ENCODE assay signal across 22 cellular contexts in genomic region chr19:32924200-32924599, GRCh38. TPM values are rescaled to one million over a fixed set of nuclear protein-coding genes. Genes with fewer than 3 reads are reported as not detected.
A peak's percentile ranks its signal among the peaks of the same experiment; 100 is the strongest.
DNase-seq lines count a peak whose midpoint lies in the region; ATAC-seq and TF ChIP-seq lines count a peak whose summit lies in the region.
"Had no signal": no experiment of that assay in that cellular context is flagged by ENCODE, and none has a peak within 500 bp of the region (broad histone marks: within the 10 kb centered on the region; RNA-seq: fewer than 3 reads in every experiment).

No MANE protein-coding gene starts in this region.

- TF ChIP-seq CTCF in HEK293 (tag by site-specific recombination; IDR thresholded peaks at IDR 0.05), result no peak
- no peak for TF ChIP-seq CTCF in adrenal gland (IDR thresholded peaks at IDR 0.05)

- no peaks in the 10 kb centered on the region for H3K27me3 Mint-ChIP-seq in naive thymus-derived CD4-positive, alpha-beta T cell
- H3K27me3 Mint-ChIP-seq: activated B cell treated with CpG ODN at 0.5 μM for 24 hours; activated naive CD4-positive, alpha-beta T cell treated with anti-CD3 and anti-CD28 coated beads, Interleukin-2, amount 10 ng/mL, durations not matched to agents 7 days and 5 days; CD4-positive, alpha-beta T cell; memory B cell had no signal

- intact Hi-C loops in adrenal gland (cut with DNase I), result no loop called here
- intact Hi-C loops in naive thymus-derived CD4-positive, alpha-beta T cell (cut with micrococcal nuclease), result no loop called here

- H3K27me3 ChIP-seq in adrenal gland, result no peaks in the 10 kb centered on the region
- H3K27me3 ChIP-seq in naive thymus-derived CD4-positive, alpha-beta T cell (ENCODE audit: control insufficient read depth in 2 of 2, insufficient read depth in 2 of 2, low read length in 2 of 2), result no peaks in the 10 kb centered on the region
- H3K27me3 ChIP-seq: SJSA1 had no signal

- H3K36me3 Mint-ChIP-seq in naive thymus-derived CD4-positive, alpha-beta T cell, result peaks cover 15 to 61% (median 29%) of the 10 kb centered on the region in 5 donors

- H3K27ac Mint-ChIP-seq in naive thymus-derived CD4-positive, alpha-beta T cell, result no peak overlapping the region
- H3K27ac Mint-ChIP-seq: activated B cell treated with CpG ODN at 0.5 μM for 24 hours; activated CD8-positive, alpha-beta T cell treated with anti-CD3 and anti-CD28 coated beads, Interleukin-2, amount 10 ng/mL, durations not matched to agents 7 days and 5 days; activated naive CD4-positive, alpha-beta T cell treated with anti-CD3 and anti-CD28 coated beads, Interleukin-2, amount 10 ng/mL, durations not matched to agents 7 days and 5 days; CD4-positive, alpha-beta T cell; memory B cell; nephron had no signal

- H3K36me3 ChIP-seq in HEK293 (ENCODE audit: control insufficient read depth in 2 of 2, insufficient read depth in 1 of 2, low read length in 2 of 2) (peaks cover 38 to 79% of the 10 kb centered on the region in 2 experiments), adrenal gland (replicated peaks in 1 of 2) (peaks cover 0 to 11% of the 10 kb centered on the region in 2 donors)
- peaks cover 0 to 29% (median 6%) of the 10 kb centered on the region in 3 experiments for H3K36me3 ChIP-seq in naive thymus-derived CD4-positive, alpha-beta T cell (ENCODE audit: control insufficient read depth in 2 of 3, insufficient read depth in 3 of 3, low read length in 3 of 3)

- H3K4me1 ChIP-seq in HEK293 (ENCODE audit: control insufficient read depth, insufficient read depth, low read length) (no peaks in the 10 kb centered on the region), adrenal gland (replicated peaks in 1 of 2) (no peaks in the 10 kb centered on the region)
- no peaks in the 10 kb centered on the region for H3K4me1 ChIP-seq in naive thymus-derived CD4-positive, alpha-beta T cell (ENCODE audit: control insufficient read depth in 2 of 2, insufficient read depth in 2 of 2, low read length in 2 of 2)
- H3K4me1 ChIP-seq: SJSA1 had no signal

- H3K27ac ChIP-seq in HEK293 (ENCODE audit: extremely low read depth, low read depth, low read length) (no peak overlapping the region), adrenal gland (peak overlapping the region in 2 of 5 donors; percentile 40 to 72)
- no peak overlapping the region for H3K27ac ChIP-seq in naive thymus-derived CD4-positive, alpha-beta T cell (ENCODE audit: low read depth, low read length)
- H3K27ac ChIP-seq: SJSA1 had no signal

- POLR2A ChIA-PET in HEK293 (lab: Yijun Ruan, JAX), result no interaction called here
- POLR2A ChIA-PET in naive thymus-derived CD4-positive, alpha-beta T cell (lab: Charles Lee), result no interaction called here

- CTCF ChIA-PET in HEK293 (lab: Yijun Ruan, JAX), result interaction anchor here (0.7 kb wide), 1 partner anchor 582 kb away, joined by 3 read pairs; no protein-coding TSS in a partner anchor
- CTCF ChIA-PET in naive thymus-derived CD4-positive, alpha-beta T cell (lab: Charles Lee), result interaction anchor here (0.6 kb wide), 1 partner anchor 355 kb away, joined by 4 read pairs; no protein-coding TSS in a partner anchor

- H3K4me3 Mint-ChIP-seq in naive thymus-derived CD4-positive, alpha-beta T cell, result no peak overlapping the region
- H3K4me3 Mint-ChIP-seq: activated B cell treated with CpG ODN at 0.5 μM for 24 hours; activated CD8-positive, alpha-beta T cell treated with anti-CD3 and anti-CD28 coated beads, Interleukin-2, amount 10 ng/mL, durations not matched to agents 7 days and 5 days; activated naive CD4-positive, alpha-beta T cell treated with anti-CD3 and anti-CD28 coated beads, Interleukin-2, amount 10 ng/mL, durations not matched to agents 7 days and 5 days; CD4-positive, alpha-beta T cell; memory B cell; nephron had no signal

- H3K4me3 ChIP-seq in HEK293 (ENCODE audit: low read depth, low read length) (no peak overlapping the region), adrenal gland (no peak overlapping the region)
- H3K4me3 ChIP-seq in naive thymus-derived CD4-positive, alpha-beta T cell (ENCODE audit: low read length), result no peak overlapping the region
- H3K4me3 ChIP-seq: SJSA1 had no signal

- H3K9me3 Mint-ChIP-seq in naive thymus-derived CD4-positive, alpha-beta T cell, result peaks cover 5 to 12% (median 8%) of the 10 kb centered on the region in 11 donors

- H3K9me3 ChIP-seq in HEK293 (ENCODE audit: control insufficient read depth, insufficient read depth, low read depth, low read length) (peaks cover 11% of the 10 kb centered on the region), adrenal gland (replicated peaks in 1 of 3) (peaks cover 0 to 6% (median 0%) of the 10 kb centered on the region in 3 donors)
- peaks cover 0 to 4% (median 0%) of the 10 kb centered on the region in 3 experiments for H3K9me3 ChIP-seq in naive thymus-derived CD4-positive, alpha-beta T cell (ENCODE audit: control insufficient read depth in 2 of 3, low read length in 3 of 3)

- no peaks in the 10 kb centered on the region for H3K4me1 Mint-ChIP-seq in naive thymus-derived CD4-positive, alpha-beta T cell
- H3K4me1 Mint-ChIP-seq: activated B cell treated with CpG ODN at 0.5 μM for 24 hours; activated naive CD4-positive, alpha-beta T cell treated with anti-CD3 and anti-CD28 coated beads, Interleukin-2, amount 10 ng/mL, durations not matched to agents 7 days and 5 days; memory B cell; nephron had no signal

- no peak for ATAC-seq in naive thymus-derived CD4-positive, alpha-beta T cell
- ATAC-seq in SK-N-SH treated with all-trans-retinoic acid at 6 μM for 48 hours, result no peak
- ATAC-seq: activated CD8-positive, alpha-beta T cell treated with anti-CD3 and anti-CD28 coated beads, Interleukin-2, amount 10 ng/mL, durations not matched to agents 7 days and 5 days had no signal

- WGBS in adrenal gland, 4 donors, result 53 to 76% (median 66%) methylated on average over 6 of the region's 6 CpGs

- DNase-seq in A172 (ENCODE audit: low spot score) (peak; percentile 12), adrenal gland (peak; percentile 70 to 84 (median 78)), iris pigment epithelial cell (ENCODE audit: low read depth) (peak; percentile 29), NCI-H2081 (lab: John Stamatoyannopoulos, UW) (no peak), medulla oblongata (ENCODE audit: extremely low spot score) (no peak)
- DNase-seq in naive thymus-derived CD4-positive, alpha-beta T cell, result no peak
- DNase-seq: activated B cell treated with CpG ODN at 0.5 μM for 24 hours; activated CD8-positive, alpha-beta T cell treated with anti-CD3 and anti-CD28 coated beads, Interleukin-2, amount 10 ng/mL, durations not matched to agents 7 days and 5 days; activated naive CD4-positive, alpha-beta T cell treated with anti-CD3 and anti-CD28 coated beads, Interleukin-2, amount 10 ng/mL, durations not matched to agents 7 days and 5 days; activated T-cell treated with anti-CD3 and anti-CD28 coated beads, Interleukin-2, amount 50 U/mL, for 48 hours; CD4-positive, alpha-beta T cell; DND-41; effector memory CD4-positive, alpha-beta T cell; kidney; NCI-H1092 treated with DMSO at 0.1 percent for 48 hours; NCI-H82; stimulated activated CD4-positive, alpha-beta T cell treated with anti-CD3 and anti-CD28 coated beads, Interleukin-12 subunit alpha, Interleukin-12 subunit beta, amount 100 ng/mL, for 4 hours had no signal

- no peak for TF ChIP-seq POLR2A in adrenal gland (IDR thresholded peaks at IDR 0.05)

TF ChIP-seq in HEK293, 187 proteins besides CTCF, POLR2A, EP300 and RAD21:
- TF ChIP-seq SP2 (tag by site-specific recombination; IDR thresholded peaks at IDR 0.05) (no peak), ZNF600 (tag by site-specific recombination; IDR thresholded peaks at IDR 0.05) (peak; percentile 59; the same call in 1 of the 2 replicates)

TF ChIP-seq in SK-N-SH treated with all-trans-retinoic acid at 6 μM for 48 hours, 23 proteins besides CTCF, POLR2A, EP300 and RAD21 (continues in another document):
- TF ChIP-seq PATZ1 (CRISPR knock-in tag; IDR thresholded peaks at IDR 0.05; ENCODE audit: borderline replicate concordance), result no peak
- no peak for TF ChIP-seq ZNF565 (CRISPR knock-in tag; conservative IDR thresholded peaks at IDR 0.05; ENCODE audit: low read depth)
- no peak for TF ChIP-seq ZFP3 (CRISPR knock-in tag; IDR thresholded peaks at IDR 0.05)
- TF ChIP-seq ISL1 (CRISPR knock-in tag; IDR thresholded peaks at IDR 0.05), result no peak

RNA-seq across cellular contexts. Expression of gene CEP89, which starts 47.6 kb away (rescaled TPM):
- total RNA-seq in A172 (2014; rRNA removed; shearing (Covaris generic)), result 34.8 and 35.9 TPM in 2 replicates
- 10 to 100 TPM in 7 of 8 donors, 1 to 10 TPM in 1; 9.2 to 20.1 (median 14.2) TPM for total RNA-seq in adrenal gland
- polyA plus RNA-seq in adrenal gland, result 10 to 100 TPM; 11.0 to 16.9 (median 13.3) TPM
- total RNA-seq in naive thymus-derived CD4-positive, alpha-beta T cell, result 10 to 100 TPM in 3 of 5 experiments, 1 to 10 TPM in 2; 7.4 to 22.4 (median 20.1) TPM
- polyA plus RNA-seq in naive thymus-derived CD4-positive, alpha-beta T cell, result 10 to 100 TPM in 1 of 2 donors, 1 to 10 TPM in 1; 9.6 to 12.4 TPM

RNA-seq across cellular contexts. Expression of gene FAAP24, which starts 47.8 kb away (rescaled TPM):
- total RNA-seq in A172 (2014; rRNA removed; shearing (Covaris generic)), result 10.4 and 12.7 TPM in 2 replicates
- 1 to 10 TPM; 1.2 to 4.9 (median 2.7) TPM for total RNA-seq in adrenal gland
- 1 to 10 TPM in 2 of 3 donors, under 1 TPM in 1; 0.51 to 1.3 (median 1.1) TPM for polyA plus RNA-seq in adrenal gland
- 1 to 10 TPM in 4 of 5 experiments, under 1 TPM in 1; 0.71 to 7.2 (median 2.5) TPM for total RNA-seq in naive thymus-derived CD4-positive, alpha-beta T cell
- polyA plus RNA-seq in naive thymus-derived CD4-positive, alpha-beta T cell, result 1 to 10 TPM; 2.3 to 3.9 TPM

RNA-seq across cellular contexts. Expression of gene SLC7A9, which starts 54.6 kb away (rescaled TPM):
- not detected in 2 replicates for total RNA-seq in A172 (2014; rRNA removed; shearing (Covaris generic))
- total RNA-seq in adrenal gland, result under 1 TPM in 3 of 8 donors, not detected in 5; 0.21 to 0.50 (median 0.28) TPM
- under 1 TPM; 0.11 to 0.51 (median 0.48) TPM for polyA plus RNA-seq in adrenal gland
- total RNA-seq in naive thymus-derived CD4-positive, alpha-beta T cell, result 1 to 10 TPM in 2 of 5 experiments, under 1 TPM in 3; 0.24 to 1.1 (median 0.56) TPM
- not detected for polyA plus RNA-seq in naive thymus-derived CD4-positive, alpha-beta T cell
- total RNA-seq: SJSA1 had no signal

Comparison
In these comparisons a context has a peak if more than half of its experiments do, and no peak if none do; other contexts are left out.
1. DNase-seq: peak in A172 (single experiment), adrenal gland (7 of 7) and iris pigment epithelial cell (single experiment); none in naive thymus-derived CD4-positive, alpha-beta T cell (0 of 9), NCI-H2081 (0 of 2) and medulla oblongata (single experiment).